ENCODE assay signal across 11 cellular contexts in the genomic region with DNA sequence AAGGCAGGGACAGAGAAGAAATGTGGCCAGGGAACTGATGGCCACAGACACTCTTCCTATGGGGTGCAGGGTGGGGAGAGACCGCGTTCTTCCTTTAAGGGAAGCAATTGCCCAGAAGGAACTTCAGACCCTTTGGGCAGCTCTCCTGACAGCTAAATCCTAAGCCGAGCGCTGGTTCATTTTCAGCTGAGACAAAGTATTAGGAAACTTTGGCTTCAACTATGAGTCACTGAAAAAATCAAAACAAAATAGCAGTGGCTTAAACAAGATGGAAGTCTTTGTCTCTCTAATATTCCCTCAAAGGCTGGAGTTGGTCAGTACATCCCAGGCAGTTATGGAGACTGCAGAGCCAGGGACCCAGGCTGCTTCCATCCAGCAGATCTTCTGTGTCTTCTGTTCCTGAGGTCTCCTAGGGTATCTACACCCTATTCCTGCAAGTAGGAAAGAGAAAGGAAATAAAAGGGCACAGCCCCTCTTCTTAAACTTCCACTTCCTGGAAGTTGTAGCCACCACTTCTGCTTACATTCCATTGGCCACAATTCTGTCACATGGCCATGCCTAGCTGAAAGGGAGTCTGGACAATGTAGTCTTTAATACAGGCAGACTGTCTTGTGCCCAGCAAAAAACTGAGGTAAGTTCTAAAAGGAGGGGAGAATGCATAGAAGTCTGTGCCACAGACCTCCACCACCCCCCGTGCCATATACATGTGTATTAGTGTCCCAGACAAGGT.
A peak's percentile ranks its signal among the peaks of the same experiment; 100 is the strongest.
DNase-seq lines count a peak whose midpoint lies in the region; ATAC-seq, FAIRE-seq and TF ChIP-seq lines count a peak whose summit lies in the region.
"Had no signal": no experiment of that assay in that cellular context is flagged by ENCODE, and none has a peak within 500 bp of the region (broad histone marks: within the 10 kb centered on the region; RNA-seq: fewer than 3 reads in every experiment).

No MANE protein-coding gene starts in this region.

- no peaks in the 10 kb centered on the region for H3K79me1 ChIP-seq in H1 (ENCODE audit: low read depth, low read length)

- H2BK5ac ChIP-seq in H1 (ENCODE audit: low read depth, low read length): no peak overlapping the region

- H2BK20ac ChIP-seq in H1 (ENCODE audit: low read length): no peak overlapping the region

- no peaks in the 10 kb centered on the region for H3K36me3 ChIP-seq in H1 (ENCODE audit: control insufficient read depth in 2 of 4, insufficient read depth in 4 of 4, low read length in 3 of 4)
- H3K36me3 ChIP-seq: heart left ventricle had no signal

- no peak for TF ChIP-seq EP300 in H1 (IDR thresholded peaks at IDR 0.05; ENCODE audit: borderline replicate concordance in 1 of 2, low read depth in 2 of 2, low read length in 2 of 2)

- ATAC-seq in sciatic nerve (peak; percentile 29), GM18858 (IDR thresholded peaks at IDR 0.05; ENCODE audit: unreplicated experiment) (no peak), left colon (no peak)

- WGBS in H1 (ENCODE audit: extremely low coverage in 1 of 2, insufficient coverage in 1 of 2, insufficient read length in 1 of 2, insufficient replicate concordance in 2 of 2, low coverage in 1 of 2, low lambda C conversion rate in 2 of 2, missing lambda C conversion rate in 1 of 2), 2 experiments: 98% methylated on average over 5 of the region's 5 CpGs; no CpG with 5 or more reads in 1 of the 2 experiments

- no peak overlapping the region for H4K91ac ChIP-seq in H1 (replicated peaks; ENCODE audit: insufficient read length, low read length)

- no peak overlapping the region for H3K4me3 ChIP-seq in H1 (ENCODE audit: extremely low read depth in 1 of 4, insufficient read depth in 2 of 4, low read depth in 3 of 4, low read length in 4 of 4)
- H3K4me3 ChIP-seq: heart left ventricle had no signal

- intact Hi-C loops in sciatic nerve (cut with DNase I) (no loop called here), left colon (cut with DNase I, micrococcal nuclease) (no loop called here)

- POLR2A ChIA-PET in H1 (lab: Charles Lee; ENCODE audit: partially characterized antibody): no interaction called here

- no peak overlapping the region for H4K5ac ChIP-seq in H1 (ENCODE audit: insufficient read length, low read depth, low read length)

- no peaks in the 10 kb centered on the region for H3K4me1 ChIP-seq in H1 (replicated peaks in 1 of 4; ENCODE audit: control insufficient read depth in 3 of 4, insufficient read depth in 4 of 4, low read length in 3 of 4)

- no peak overlapping the region for H2BK15ac ChIP-seq in H1 (ENCODE audit: low read length)

- no peak overlapping the region for H3K56ac ChIP-seq in H1 (replicated peaks; ENCODE audit: insufficient read length, low read depth, low read length)

- H3K9me3 ChIP-seq in H1 (ENCODE audit: insufficient read depth in 2 of 2, low read depth in 1 of 2, low read length in 1 of 2): no peaks in the 10 kb centered on the region

- no peak overlapping the region for H2AFZ ChIP-seq in H1 (ENCODE audit: low read length)

- CTCF ChIA-PET in H1 (lab: Charles Lee; ENCODE audit: partially characterized antibody): interaction anchor here (1.3 to 3.7 kb wide), 2 partner anchors 9 to 12 kb away, joined by 3 to 31 read pairs; no protein-coding TSS in a partner anchor

- no peak overlapping the region for H3K23ac ChIP-seq in H1 (ENCODE audit: insufficient read length)

- no peak overlapping the region for H3K27ac ChIP-seq in H1 (ENCODE audit: low read depth, low read length)
- H3K27ac ChIP-seq: KMS-11 had no signal

- no peak overlapping the region for H3K14ac ChIP-seq in H1 (ENCODE audit: insufficient read length)

- no peak for TF ChIP-seq POLR2A in H1 (IDR thresholded peaks at IDR 0.05; ENCODE audit: control extremely low read depth in 1 of 2, low read depth in 2 of 2, low read length in 2 of 2)

- H3K27me3 ChIP-seq in H1 (replicated peaks in 1 of 4; ENCODE audit: control insufficient read depth in 3 of 4, extremely low read depth in 1 of 4, insufficient read depth in 3 of 4, low read length in 3 of 4): no peaks in the 10 kb centered on the region
- H3K27me3 ChIP-seq: heart left ventricle had no signal

- no peak overlapping the region for H4K8ac ChIP-seq in H1 (ENCODE audit: extremely low read depth, insufficient read depth, low read length)

- H4K20me1 ChIP-seq in H1 (replicated peaks in 1 of 2; ENCODE audit: control insufficient read depth in 1 of 2, insufficient read depth in 2 of 2, low read length in 2 of 2): no peaks in the 10 kb centered on the region

- DNase-seq in EL: peak; percentile 63
- peak; percentile 64 for DNase-seq in RPMI7951 (ENCODE audit: low read depth)
- DNase-seq in H1 (ENCODE audit: low read depth in 1 of 2, low spot score in 2 of 2): no peak
- no peak for DNase-seq in sciatic nerve (ENCODE audit: low spot score)
- DNase-seq in left colon: no peak
- no peak for DNase-seq in NCI-H774 (lab: John Stamatoyannopoulos, UW)
- no peak for DNase-seq in NCI-H2227 treated with DMSO at 0.1 percent for 48 hours (lab: John Stamatoyannopoulos, UW)
- DNase-seq: heart left ventricle, RPMI8226 had no signal

- no peak overlapping the region for H2BK12ac ChIP-seq in H1 (ENCODE audit: low read depth, low read length)

- H2BK120ac ChIP-seq in H1 (replicated peaks; ENCODE audit: low read depth, low read length): no peak overlapping the region

- no peaks in the 10 kb centered on the region for H3K79me2 ChIP-seq in H1 (ENCODE audit: control insufficient read depth in 1 of 2, insufficient read depth in 2 of 2, low read length in 2 of 2)

- TF ChIP-seq RAD21 in H1 (IDR thresholded peaks at IDR 0.05 in 1 of 2, conservative IDR thresholded peaks at IDR 0.05 in 1 of 2; ENCODE audit: low read depth in 2 of 2, low read length in 2 of 2): no peak

- H3K9ac ChIP-seq in H1 (replicated peaks in 1 of 4; ENCODE audit: extremely low read depth in 1 of 4, low read depth in 3 of 4, low read length in 3 of 4): no peak overlapping the region
- H3K9ac ChIP-seq: KMS-11 had no signal

- H3K18ac ChIP-seq in H1 (ENCODE audit: extremely low read depth, low read length): no peak overlapping the region

- H3K4ac ChIP-seq in H1 (replicated peaks; ENCODE audit: insufficient read length, low read depth, low read length): no peak overlapping the region

- no peak overlapping the region for H2AK5ac ChIP-seq in H1 (ENCODE audit: low read depth, low read length)

- FAIRE-seq in H1 (lab: Jason Lieb, UNC): no peak

- no peak overlapping the region for H3K4me2 ChIP-seq in H1 (ENCODE audit: insufficient read depth in 1 of 2, low read depth in 2 of 2, low read length in 2 of 2)
- H3K4me2 ChIP-seq: KMS-11 had no signal

- no peaks in the 10 kb centered on the region for H3K23me2 ChIP-seq in H1 (ENCODE audit: low read depth, low read length)

- no peak for TF ChIP-seq CTCF in H1 (IDR thresholded peaks at IDR 0.05; ENCODE audit: control extremely low read depth in 1 of 3, insufficient read depth in 1 of 3, low read depth in 1 of 3, low read length in 3 of 3)

TF ChIP-seq in H1, 55 proteins besides CTCF, POLR2A, EP300 and RAD21:
- TF ChIP-seq, protein P1, sequence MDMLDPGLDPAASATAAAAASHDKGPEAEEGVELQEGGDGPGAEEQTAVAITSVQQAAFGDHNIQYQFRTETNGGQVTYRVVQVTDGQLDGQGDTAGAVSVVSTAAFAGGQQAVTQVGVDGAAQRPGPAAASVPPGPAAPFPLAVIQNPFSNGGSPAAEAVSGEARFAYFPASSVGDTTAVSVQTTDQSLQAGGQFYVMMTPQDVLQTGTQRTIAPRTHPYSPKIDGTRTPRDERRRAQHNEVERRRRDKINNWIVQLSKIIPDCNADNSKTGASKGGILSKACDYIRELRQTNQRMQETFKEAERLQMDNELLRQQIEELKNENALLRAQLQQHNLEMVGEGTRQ (IDR thresholded peaks at IDR 0.05; ENCODE audit: low read length): 0 out of 2 replicates have a peak, but pooled peaks have one; percentile 21
- TF ChIP-seq ZNF274 (IDR thresholded peaks at IDR 0.05; ENCODE audit: borderline replicate concordance, extremely low read depth, low read length): no peak
- no peak for TF ChIP-seq TAF1 (IDR thresholded peaks at IDR 0.05; ENCODE audit: low read depth, low read length)

Comparison
In these comparisons a context has a peak if more than half of its experiments do, and no peak if none do; other contexts are left out.
1. DNase-seq: peak in EL (single experiment) and RPMI7951 (single experiment); none in H1 (0 of 2), sciatic nerve (single experiment), left colon (0 of 2), NCI-H774 (single experiment) and NCI-H2227 treated with DMSO at 0.1 percent for 48 hours (single experiment).